ENCODE assay signal across 1 cellular context in the genomic region with DNA sequence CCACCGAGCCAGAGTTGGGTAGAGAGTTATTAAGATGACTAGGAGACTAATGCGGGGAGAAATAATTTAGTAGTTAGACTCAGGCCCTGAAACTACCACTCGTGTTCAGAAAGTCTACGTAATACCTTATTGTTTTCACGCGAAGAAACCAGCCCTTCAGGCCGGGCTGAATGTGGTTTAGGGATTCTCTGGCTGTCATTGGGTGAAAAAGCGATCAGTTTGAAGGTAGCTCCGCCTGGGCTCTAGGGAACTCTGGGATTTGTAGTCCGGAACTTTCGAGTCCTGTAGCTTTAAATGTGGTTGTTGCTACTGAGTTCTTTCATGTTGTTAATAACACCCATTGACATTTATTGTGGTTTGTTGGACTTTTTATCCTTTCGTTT.
A peak's percentile ranks its signal among the peaks of the same experiment; 100 is the strongest.
TF ChIP-seq lines count a peak whose summit lies in the region.

No MANE protein-coding gene starts in this region.

TF ChIP-seq in K562, 482 proteins besides CTCF, POLR2A, EP300 and RAD21 (continued from another document):
- TF ChIP-seq PATZ1 (CRISPR knock-in tag; IDR thresholded peaks at IDR 0.05; ENCODE audit: borderline replicate concordance) (no peak), NFRKB (IDR thresholded peaks at IDR 0.05; ENCODE audit: low read depth) (peak; percentile 41; the same call in 1 of the 2 replicates), KLF10 (CRISPR knock-in tag; IDR thresholded peaks at IDR 0.05) (no peak), ZNF3 (CRISPR knock-in tag; IDR thresholded peaks at IDR 0.05) (no peak), KHSRP (IDR thresholded peaks at IDR 0.05) (no peak), ZNF174 (CRISPR knock-in tag; IDR thresholded peaks at IDR 0.05) (no peak), PHF8 (IDR thresholded peaks at IDR 0.05; ENCODE audit: borderline replicate concordance, low read length) (0 out of 2 replicates have a peak, but pooled peaks have one; percentile 47), TAF9B (IDR thresholded peaks at IDR 0.05; ENCODE audit: partially characterized antibody) (peak; percentile 19), ZKSCAN1 (IDR thresholded peaks at IDR 0.05; ENCODE audit: low read depth, low read length) (no peak), ESRRA (IDR thresholded peaks at IDR 0.05; ENCODE audit: borderline replicate concordance, low read depth) (peak; percentile 17; the same call in 1 of the 2 replicates), HDAC1 (IDR thresholded peaks at IDR 0.05) (no peak; a peak in 1 of 4 replicates), CHD1 (IDR thresholded peaks at IDR 0.05; ENCODE audit: low read length) (no peak), GABPA (tag; conservative IDR thresholded peaks at IDR 0.05; ENCODE audit: low read depth) (peak; percentile 77), FOXK2 (conservative IDR thresholded peaks at IDR 0.05 in 1 of 2, IDR thresholded peaks at IDR 0.05 in 1 of 2; ENCODE audit: low read depth in 2 of 2) (peak; percentile 63 to 73; a peak in 3 of 4 replicates), NFYB (IDR thresholded peaks at IDR 0.05; ENCODE audit: extremely low read depth, insufficient read length) (peak; percentile 21), STAT5B (CRISPR knock-in tag; IDR thresholded peaks at IDR 0.05) (no peak), HDGF (IDR thresholded peaks at IDR 0.05) (no peak), HNRNPLL (IDR thresholded peaks at IDR 0.05; ENCODE audit: low read depth, low read length, poor library complexity, severe bottlenecking) (no peak), ZNF717 (CRISPR knock-in tag; IDR thresholded peaks at IDR 0.05) (no peak), ZBTB40 (IDR thresholded peaks at IDR 0.05) (peak; percentile 60; the same call in 1 of the 2 replicates), ZBTB40 (CRISPR knock-in tag; IDR thresholded peaks at IDR 0.05) (no peak), MIER1 (IDR thresholded peaks at IDR 0.05; ENCODE audit: low read depth) (no peak), PBX2 (CRISPR knock-in tag; IDR thresholded peaks at IDR 0.05; ENCODE audit: low read depth) (no peak), PBX2 (tag; conservative IDR thresholded peaks at IDR 0.05; ENCODE audit: low read depth) (peak; percentile 95), ZBED1 (IDR thresholded peaks at IDR 0.05) (no peak), RUNX1 (IDR thresholded peaks at IDR 0.05; ENCODE audit: low read depth) (no peak), NR2C2 (CRISPR knock-in tag; IDR thresholded peaks at IDR 0.05) (no peak), NR2C2 (tag; IDR thresholded peaks at IDR 0.05) (0 out of 2 replicates have a peak, but pooled peaks have one; percentile 9), HNRNPUL1 (IDR thresholded peaks at IDR 0.05; ENCODE audit: low read length) (no peak)
- TF ChIP-seq, protein P1, sequence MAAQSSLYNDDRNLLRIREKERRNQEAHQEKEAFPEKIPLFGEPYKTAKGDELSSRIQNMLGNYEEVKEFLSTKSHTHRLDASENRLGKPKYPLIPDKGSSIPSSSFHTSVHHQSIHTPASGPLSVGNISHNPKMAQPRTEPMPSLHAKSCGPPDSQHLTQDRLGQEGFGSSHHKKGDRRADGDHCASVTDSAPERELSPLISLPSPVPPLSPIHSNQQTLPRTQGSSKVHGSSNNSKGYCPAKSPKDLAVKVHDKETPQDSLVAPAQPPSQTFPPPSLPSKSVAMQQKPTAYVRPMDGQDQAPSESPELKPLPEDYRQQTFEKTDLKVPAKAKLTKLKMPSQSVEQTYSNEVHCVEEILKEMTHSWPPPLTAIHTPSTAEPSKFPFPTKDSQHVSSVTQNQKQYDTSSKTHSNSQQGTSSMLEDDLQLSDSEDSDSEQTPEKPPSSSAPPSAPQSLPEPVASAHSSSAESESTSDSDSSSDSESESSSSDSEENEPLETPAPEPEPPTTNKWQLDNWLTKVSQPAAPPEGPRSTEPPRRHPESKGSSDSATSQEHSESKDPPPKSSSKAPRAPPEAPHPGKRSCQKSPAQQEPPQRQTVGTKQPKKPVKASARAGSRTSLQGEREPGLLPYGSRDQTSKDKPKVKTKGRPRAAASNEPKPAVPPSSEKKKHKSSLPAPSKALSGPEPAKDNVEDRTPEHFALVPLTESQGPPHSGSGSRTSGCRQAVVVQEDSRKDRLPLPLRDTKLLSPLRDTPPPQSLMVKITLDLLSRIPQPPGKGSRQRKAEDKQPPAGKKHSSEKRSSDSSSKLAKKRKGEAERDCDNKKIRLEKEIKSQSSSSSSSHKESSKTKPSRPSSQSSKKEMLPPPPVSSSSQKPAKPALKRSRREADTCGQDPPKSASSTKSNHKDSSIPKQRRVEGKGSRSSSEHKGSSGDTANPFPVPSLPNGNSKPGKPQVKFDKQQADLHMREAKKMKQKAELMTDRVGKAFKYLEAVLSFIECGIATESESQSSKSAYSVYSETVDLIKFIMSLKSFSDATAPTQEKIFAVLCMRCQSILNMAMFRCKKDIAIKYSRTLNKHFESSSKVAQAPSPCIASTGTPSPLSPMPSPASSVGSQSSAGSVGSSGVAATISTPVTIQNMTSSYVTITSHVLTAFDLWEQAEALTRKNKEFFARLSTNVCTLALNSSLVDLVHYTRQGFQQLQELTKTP (IDR thresholded peaks at IDR 0.05; ENCODE audit: low read depth in 1 of 2, partially characterized antibody in 2 of 2): peak in 1 of 2 experiments; percentile 32
